In the genomic region with DNA sequence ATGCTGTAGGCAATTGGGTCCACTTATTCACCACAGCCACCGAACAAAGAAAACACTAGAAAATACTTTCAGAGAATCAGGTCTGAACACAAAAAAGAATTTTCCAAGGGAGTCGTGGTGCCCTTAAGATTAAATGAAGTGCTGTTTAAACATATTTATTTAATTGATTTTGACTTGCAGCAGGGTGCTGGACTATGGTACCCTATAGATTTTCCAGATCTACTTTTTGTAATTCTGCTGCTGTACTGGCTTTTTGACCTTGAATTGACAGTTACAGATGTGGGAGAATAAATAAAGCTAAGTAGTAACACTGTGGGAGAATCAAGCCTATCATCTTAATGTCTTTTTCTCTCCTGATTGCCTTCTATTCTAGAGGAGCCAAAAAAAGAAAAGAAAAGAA, we compare ENCODE assay signal across 25 cellular contexts.
"Had no signal": no experiment of that assay in that cellular context is flagged by ENCODE, and none has a peak within 500 bp of the region (broad histone marks: within the 10 kb centered on the region; RNA-seq: fewer than 3 reads in every experiment).

No MANE protein-coding gene starts in this region.

- H3K4me2 ChIP-seq: hepatocyte had no signal

- FAIRE-seq: endometrium, islet of Langerhans, keratinocyte had no signal

- H3K4me3 Mint-ChIP-seq: dendritic cell treated with granulocyte-macrophage colony-stimulating factor and Interleukin-4, amounts not matched to agents 40 ng/mL and 50 ng/mL, for 4 days; effector memory CD8-positive, alpha-beta T cell; endodermal cell; memory B cell had no signal

- H3K27me3 ChIP-seq: colonic mucosa, esophagus squamous epithelium, gastrocnemius medialis, heart left ventricle, hepatocyte had no signal

- DNase-seq: colonic mucosa; cortex of kidney; effector CD8-positive, alpha-beta T cell; effector memory CD8-positive, alpha-beta T cell; endodermal cell; erythroblast; esophagus squamous epithelium; foreskin fibroblast; foreskin melanocyte; gastrocnemius medialis; heart left ventricle; left cardiac atrium; left ventricle myocardium inferior; mammary epithelial cell; mesendoderm; midbrain had no signal

- ATAC-seq: effector memory CD8-positive, alpha-beta T cell; esophagus mucosa; gastrocnemius medialis; heart left ventricle; left cardiac atrium had no signal

- H3K27ac Mint-ChIP-seq: dendritic cell treated with granulocyte-macrophage colony-stimulating factor and Interleukin-4, amounts not matched to agents 40 ng/mL and 50 ng/mL, for 4 days; effector memory CD8-positive, alpha-beta T cell; endodermal cell; memory B cell had no signal

- H3K27me3 Mint-ChIP-seq: dendritic cell treated with granulocyte-macrophage colony-stimulating factor and Interleukin-4, amounts not matched to agents 40 ng/mL and 50 ng/mL, for 4 days; effector memory CD8-positive, alpha-beta T cell; memory B cell had no signal

- H3K4me1 ChIP-seq: colonic mucosa, esophagus squamous epithelium, gastrocnemius medialis, heart left ventricle, left ventricle myocardium inferior had no signal

- H3K36me3 ChIP-seq: colonic mucosa, esophagus squamous epithelium, gastrocnemius medialis, heart left ventricle, left ventricle myocardium inferior had no signal

- H3K4me1 Mint-ChIP-seq: endodermal cell, memory B cell had no signal

- H3K36me3 Mint-ChIP-seq: memory B cell had no signal

- H2AFZ ChIP-seq: hepatocyte had no signal

- H3K9me3 ChIP-seq: colonic mucosa, esophagus squamous epithelium, gastrocnemius medialis, heart left ventricle, left ventricle myocardium inferior had no signal

- H3K79me2 ChIP-seq: hepatocyte had no signal

- H3K9me3 Mint-ChIP-seq: memory B cell had no signal

- H3K27ac ChIP-seq: colonic mucosa, epithelial cell of prostate, esophagus squamous epithelium, gastrocnemius medialis, heart left ventricle, hepatocyte, left ventricle myocardium inferior had no signal

- H3K4me3 ChIP-seq: colonic mucosa, esophagus squamous epithelium, gastrocnemius medialis, heart left ventricle, hepatocyte, left ventricle myocardium inferior, lung had no signal
